In genomic region chr6:5695260-5696245, GRCh38 we compare ENCODE assay signal across 10 cellular contexts.
DNase-seq lines count a peak whose midpoint lies in the region; TF ChIP-seq lines count a peak whose summit lies in the region.
"Had no signal": no experiment of that assay in that cellular context is flagged by ENCODE, and none has a peak within 500 bp of the region (broad histone marks: within the 10 kb centered on the region; RNA-seq: fewer than 3 reads in every experiment).

No MANE protein-coding gene starts in this region.

- H3K27ac Mint-ChIP-seq in CD14-positive monocyte, result peak overlapping the region; percentile 69 to 87 (median 75)
- H3K27ac Mint-ChIP-seq in endodermal cell, result no peak overlapping the region

- no peaks in the 10 kb centered on the region for H3K27me3 ChIP-seq in Loucy (ENCODE audit: insufficient read depth, low read length, poor library complexity, severe bottlenecking)
- H3K27me3 ChIP-seq in muscle layer of colon (ENCODE audit: control insufficient read depth in 1 of 2, insufficient read depth in 2 of 2, low read length in 2 of 2), result no peaks in the 10 kb centered on the region
- no peaks in the 10 kb centered on the region for H3K27me3 ChIP-seq in PC-9 (ENCODE audit: insufficient read depth, low read depth)
- H3K27me3 ChIP-seq in endodermal cell (ENCODE audit: control insufficient read depth, insufficient read depth, low read length, poor library complexity, severe bottlenecking), result no peaks in the 10 kb centered on the region
- H3K27me3 ChIP-seq: heart right ventricle had no signal

- TF ChIP-seq CTCF in CD14-positive monocyte (IDR thresholded peaks at IDR 0.05) (no peak), Loucy (conservative IDR thresholded peaks at IDR 0.05; ENCODE audit: low read length) (no peak), choroid plexus epithelial cell (conservative IDR thresholded peaks at IDR 0.05; ENCODE audit: low read depth, low read length) (no peak), PC-9 (conservative IDR thresholded peaks at IDR 0.05) (no peak), endodermal cell (conservative IDR thresholded peaks at IDR 0.05) (no peak)

- H3K4me2 ChIP-seq in Loucy (ENCODE audit: low read depth, low read length, poor library complexity, severe bottlenecking) (peak overlapping the region; percentile 39), PC-9 (no peak overlapping the region)

- H3K27ac ChIP-seq in muscle layer of colon (ENCODE audit: low read depth, low read length) (peak overlapping the region; percentile 34), PC-9 (no peak overlapping the region), endodermal cell (ENCODE audit: low read depth, low read length) (no peak overlapping the region)
- H3K27ac ChIP-seq: psoas muscle had no signal

- intact Hi-C loops in CD14-positive monocyte (cut with micrococcal nuclease) (no loop called here), PC-9 (cut with micrococcal nuclease; ENCODE audit: unreplicated experiment) (no loop called here)

- H4K20me1 ChIP-seq in Loucy (ENCODE audit: insufficient read depth, low read length, poor library complexity, severe bottlenecking), result no peaks in the 10 kb centered on the region
- H4K20me1 ChIP-seq in PC-9 (ENCODE audit: insufficient read depth), result no peaks in the 10 kb centered on the region

- H3K4me3 ChIP-seq in Loucy (ENCODE audit: low read length, poor library complexity, severe bottlenecking) (no peak overlapping the region), choroid plexus epithelial cell (ENCODE audit: low read depth, low read length) (no peak overlapping the region), muscle layer of colon (ENCODE audit: low read depth in 1 of 2, low read length in 2 of 2) (no peak overlapping the region), PC-9 (no peak overlapping the region), endodermal cell (ENCODE audit: low read length) (no peak overlapping the region)
- H3K4me3 ChIP-seq: heart right ventricle, psoas muscle had no signal

- H3K79me2 ChIP-seq in Loucy (ENCODE audit: insufficient read depth, low read length), result no peaks in the 10 kb centered on the region
- no peaks in the 10 kb centered on the region for H3K79me2 ChIP-seq in PC-9 (ENCODE audit: low read depth)

- H3K9me3 ChIP-seq in Loucy (ENCODE audit: insufficient read depth, low read depth, low read length), result no peaks in the 10 kb centered on the region
- H3K9me3 ChIP-seq in muscle layer of colon (ENCODE audit: low read length), result no peaks in the 10 kb centered on the region
- H3K9me3 ChIP-seq in PC-9 (ENCODE audit: insufficient read depth, low read depth), result no peaks in the 10 kb centered on the region
- H3K9me3 ChIP-seq in endodermal cell (ENCODE audit: control insufficient read depth, low read length), result peaks cover 4% of the 10 kb centered on the region
- H3K9me3 ChIP-seq: psoas muscle had no signal

- H3F3A ChIP-seq in Loucy (ENCODE audit: low read depth), result no peaks in the 10 kb centered on the region
- H3F3A ChIP-seq in PC-9 (ENCODE audit: insufficient read depth, low read depth), result no peaks in the 10 kb centered on the region

- H3K9me2 ChIP-seq in Loucy (replicated peaks; ENCODE audit: low read depth, low read length) (no peaks in the 10 kb centered on the region), PC-9 (ENCODE audit: insufficient read depth) (no peaks in the 10 kb centered on the region)

- no peak overlapping the region for H2AFZ ChIP-seq in Loucy (ENCODE audit: low read length)
- no peak overlapping the region for H2AFZ ChIP-seq in PC-9

- peaks cover 14% of the 10 kb centered on the region for H3K4me1 ChIP-seq in Loucy (ENCODE audit: insufficient read depth, low read length, poor library complexity, severe bottlenecking)
- H3K4me1 ChIP-seq in muscle layer of colon (ENCODE audit: insufficient read depth, low read length), result no peaks in the 10 kb centered on the region
- peaks cover 10% of the 10 kb centered on the region for H3K4me1 ChIP-seq in PC-9 (replicated peaks; ENCODE audit: insufficient read depth)
- no peaks in the 10 kb centered on the region for H3K4me1 ChIP-seq in endodermal cell (ENCODE audit: control insufficient read depth, insufficient read depth, low read length)
- H3K4me1 ChIP-seq: psoas muscle had no signal

- H3K4me3 Mint-ChIP-seq in CD14-positive monocyte, result peak overlapping the region in 1 of 2 donors; percentile 11
- H3K4me3 Mint-ChIP-seq in endodermal cell, result no peak overlapping the region

- DNase-seq in CD14-positive monocyte (ENCODE audit: low spot score) (no peak), choroid plexus epithelial cell (ENCODE audit: low read depth) (peak; percentile 47), anterior cingulate cortex (lab: John Stamatoyannopoulos, UW) (no peak), PC-9 (no peak), endodermal cell (no peak), NCI-H1092 (lab: John Stamatoyannopoulos, UW) (no peak)
- DNase-seq: heart right ventricle had no signal

- CTCF ChIA-PET in PC-9 (lab: Charles Lee), result no interaction called here

- BruUV-seq in PC-9 (replicated peaks; lab: Mats Ljungman, UMichigan), result no TSS peak

- peaks cover 0 to 4% (median 0%) of the 10 kb centered on the region in 3 donors for H3K27me3 Mint-ChIP-seq in CD14-positive monocyte (ENCODE audit: low read depth in 3 of 3)
- H3K27me3 Mint-ChIP-seq in endodermal cell (ENCODE audit: insufficient read depth), result no peaks in the 10 kb centered on the region

- H3K9me3 Mint-ChIP-seq in CD14-positive monocyte (peaks cover 6 to 20% (median 9%) of the 10 kb centered on the region in 7 donors), endodermal cell (peaks cover 30% of the 10 kb centered on the region)

- WGBS in endodermal cell (ENCODE audit: insufficient coverage in 1 of 2, insufficient read length in 1 of 2), 2 experiments, result 85 to 100% methylated on average over 1 to 12 of the region's 12 CpGs

- POLR2A ChIA-PET in PC-9 (lab: Charles Lee; ENCODE audit: unreplicated experiment), result no interaction called here

- no peak overlapping the region for H3K9ac ChIP-seq in Loucy (ENCODE audit: low read depth, low read length, poor library complexity, severe bottlenecking)
- no peak overlapping the region for H3K9ac ChIP-seq in muscle layer of colon (ENCODE audit: low read length)
- H3K9ac ChIP-seq in endodermal cell (ENCODE audit: extremely low read depth, low read length, poor library complexity, severe bottlenecking), result no peak overlapping the region

- no peaks in the 10 kb centered on the region for H3K36me3 ChIP-seq in Loucy (ENCODE audit: insufficient read depth, low read length)
- H3K36me3 ChIP-seq in muscle layer of colon (ENCODE audit: insufficient read depth, low read length), result no peaks in the 10 kb centered on the region
- no peaks in the 10 kb centered on the region for H3K36me3 ChIP-seq in PC-9 (ENCODE audit: low read depth)
- no peaks in the 10 kb centered on the region for H3K36me3 ChIP-seq in endodermal cell (ENCODE audit: control insufficient read depth, insufficient read depth, low read length)
- H3K36me3 ChIP-seq: heart right ventricle had no signal

- H3K36me3 Mint-ChIP-seq in CD14-positive monocyte (peaks cover 3 to 9% of the 10 kb centered on the region in 2 donors), endodermal cell (ENCODE audit: low read depth) (peaks cover 22% of the 10 kb centered on the region)

- H3K4me1 Mint-ChIP-seq in CD14-positive monocyte, result peaks cover 42% of the 10 kb centered on the region
- peaks cover 3% of the 10 kb centered on the region for H3K4me1 Mint-ChIP-seq in endodermal cell
